In the genomic region with DNA sequence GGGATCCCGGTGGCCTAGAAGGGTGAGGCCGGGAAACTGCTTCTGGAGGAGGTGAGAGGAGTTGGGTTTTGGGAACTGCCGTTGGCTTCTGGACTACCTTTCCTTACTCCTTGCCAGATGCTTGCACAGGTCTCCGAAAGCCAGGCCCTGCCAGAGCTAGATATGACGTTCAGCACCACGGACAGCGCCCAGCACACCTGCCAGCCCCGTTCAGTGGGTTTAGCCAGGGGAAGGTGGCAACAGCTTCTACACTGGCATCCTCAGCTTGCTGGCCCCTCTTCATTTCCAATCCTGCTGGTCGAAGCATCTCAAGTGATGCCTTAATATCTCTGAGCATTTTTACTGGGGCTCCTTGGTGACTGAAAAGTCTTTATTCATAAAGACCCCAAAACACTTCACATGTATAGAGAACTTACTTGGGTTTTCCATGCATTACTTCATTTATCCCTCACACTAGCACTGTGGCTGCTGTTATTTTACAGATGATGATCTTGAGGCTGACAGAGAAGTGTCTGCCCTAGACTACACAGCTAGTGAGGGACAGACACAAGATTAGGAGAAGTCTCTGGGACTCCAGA, we compare ENCODE assay signal across 8 cellular contexts. TPM values are rescaled to one million over a fixed set of nuclear protein-coding genes. Genes with fewer than 3 reads are reported as not detected.
DNase-seq lines count a peak whose midpoint lies in the region; TF ChIP-seq lines count a peak whose summit lies in the region.

No MANE protein-coding gene starts in this region.

- H3K36me3 ChIP-seq in MG63, result no peaks in the 10 kb centered on the region

- peaks cover 3% of the 10 kb centered on the region; the same call in 1 of the 2 replicates for H3K27me3 ChIP-seq in MG63

- H3K4me1 Mint-ChIP-seq in HFFc6 (ENCODE audit: low read depth), result peaks cover 13% of the 10 kb centered on the region

- 0 out of 2 replicates have a peak, but pooled peaks cover 2% of the 10 kb centered on the region for H3K9me3 ChIP-seq in MG63

- H3K4me3 Mint-ChIP-seq in HFFc6, result no peak overlapping the region

- no peak overlapping the region for H3K4me3 ChIP-seq in MG63

- no peak for TF ChIP-seq CTCF in HFFc6 (IDR thresholded peaks at IDR 0.05)

- DNase-seq in AG08395 (ENCODE audit: low spot score) (peak; percentile 34), MG63 (peak; percentile 22), fibroblast of peridontal ligament (ENCODE audit: extremely low read depth) (peak; percentile 1), NCI-H2029 (lab: John Stamatoyannopoulos, UW) (no peak), occipital lobe (lab: John Stamatoyannopoulos, UW) (no peak), HFFc6 (no peak)
- DNase-seq in activated CD8-positive, alpha-beta memory T cell treated with anti-CD3 and anti-CD28 coated beads for 1 hour (ENCODE audit: extremely low read depth in 1 of 2, low read depth in 1 of 2), result peak; percentile 5 to 39
- peak; percentile 63 for DNase-seq in stimulated activated CD4-positive, alpha-beta T cell treated with anti-CD3 and anti-CD28 coated beads, Interleukin-12 subunit alpha, Interleukin-12 subunit beta, amount 100 ng/mL, for 4 hours

- H3K36me3 Mint-ChIP-seq in HFFc6 (ENCODE audit: low read depth), result no peaks in the 10 kb centered on the region

- H3K27ac Mint-ChIP-seq in HFFc6, result no peak overlapping the region

- H3K27me3 Mint-ChIP-seq in HFFc6 (ENCODE audit: insufficient read depth), result peaks cover 4% of the 10 kb centered on the region

- 0 out of 2 replicates have a peak, but pooled peaks cover 6% of the 10 kb centered on the region for H3K9me3 Mint-ChIP-seq in HFFc6

RNA-seq across cellular contexts. Expression of a gene that starts 21.9 kb away (rescaled TPM):
- total RNA-seq in MG63 (2014; rRNA removed; shearing (Covaris generic); ENCODE audit: low replicate concordance), result not detected in 2 replicates
- total RNA-seq in occipital lobe, result 3.0 TPM
- not detected for total RNA-seq in HFFc6 (2021; fragmentation: NEBNext Ultra II Directional; extraction: Animal tissue kit (Norgen Biotek cat#: 25700))

Comparison
In these comparisons a context has a peak if more than half of its experiments do, and no peak if none do; other contexts are left out.
1. DNase-seq: peak in AG08395 (single experiment), MG63 (single experiment), activated CD8-positive, alpha-beta memory T cell treated with anti-CD3 and anti-CD28 coated beads for 1 hour (2 of 2), fibroblast of peridontal ligament (single experiment) and stimulated activated CD4-positive, alpha-beta T cell treated with anti-CD3 and anti-CD28 coated beads, Interleukin-12 subunit alpha, Interleukin-12 subunit beta, amount 100 ng/mL, for 4 hours (single experiment); none in NCI-H2029 (single experiment), occipital lobe (single experiment) and HFFc6 (single experiment).